Comparison of ENCODE assay signal across 1 cellular context in genomic region chr7:142790565-142790964, GRCh38.
TF ChIP-seq lines count a peak whose summit lies in the region.

No MANE protein-coding gene starts in this region.

TF ChIP-seq in K562, 482 proteins besides CTCF, POLR2A, EP300 and RAD21:
- TF ChIP-seq CBFA2T3 (IDR thresholded peaks at IDR 0.05), result 0 out of 2 replicates have a peak, but pooled peaks have one; percentile 28
- TF ChIP-seq NFIC (IDR thresholded peaks at IDR 0.05), result peak; percentile 81
- TF ChIP-seq ID3 (CRISPR knock-in tag; IDR thresholded peaks at IDR 0.05), result no peak
- peak; percentile 83 for TF ChIP-seq ID3 (tag; IDR thresholded peaks at IDR 0.05)
- peak; percentile 56; the same call in 1 of the 2 replicates for TF ChIP-seq LCOR (CRISPR knock-in tag; IDR thresholded peaks at IDR 0.05)
- TF ChIP-seq MTA2 (IDR thresholded peaks at IDR 0.05; ENCODE audit: low read depth), result no peak
- no peak for TF ChIP-seq PYGO2 (tag; IDR thresholded peaks at IDR 0.05)
- peak; percentile 51 for TF ChIP-seq FOSL1 (tag; conservative IDR thresholded peaks at IDR 0.05)
- TF ChIP-seq TCF3 (CRISPR knock-in tag; IDR thresholded peaks at IDR 0.05), result 0 out of 2 replicates have a peak, but pooled peaks have one; percentile 8
